In genomic region chr22:42324566-42324965, GRCh38 we compare ENCODE assay signal across 19 cellular contexts. TPM values are rescaled to one million over a fixed set of nuclear protein-coding genes. Genes with fewer than 3 reads are reported as not detected.
DNase-seq lines count a peak whose midpoint lies in the region; ATAC-seq, FAIRE-seq and TF ChIP-seq lines count a peak whose summit lies in the region.
"Had no signal": no experiment of that assay in that cellular context is flagged by ENCODE, and none has a peak within 500 bp of the region (broad histone marks: within the 10 kb centered on the region; RNA-seq: fewer than 3 reads in every experiment).

No MANE protein-coding gene starts in this region.

- POLR2A ChIA-PET in GM12878 (lab: Charles Lee) = no interaction called here

- H3K9me3 Mint-ChIP-seq in stimulated activated naive CD8-positive, alpha-beta T cell treated with anti-CD3 and anti-CD28 coated beads, Interleukin-15, Interleukin-2, amounts not matched to agents 100 ng/mL and 50 ng/mL, for 24 hours = no peaks in the 10 kb centered on the region

- intact Hi-C loops in GM12878 (cut with micrococcal nuclease; ENCODE audit: unreplicated experiment) = loop anchor here (5.0 kb wide), 1 partner anchor 43 kb away; no protein-coding TSS in a partner anchor
- intact Hi-C loops in transverse colon (cut with DNase I; ENCODE audit: low total_unique reads) = no loop called here
- intact Hi-C loops in kidney (cut with DNase I) = no loop called here

- H3K27me3 Mint-ChIP-seq in stimulated activated naive CD8-positive, alpha-beta T cell treated with anti-CD3 and anti-CD28 coated beads, Interleukin-15, Interleukin-2, amounts not matched to agents 100 ng/mL and 50 ng/mL, for 24 hours = no peaks in the 10 kb centered on the region

- H2AFZ ChIP-seq in GM12878 (ENCODE audit: control insufficient read depth, low read depth, low read length) = no peak overlapping the region

- DNase-seq in NCI-H2107 treated with DMSO at 0.1 percent for 48 hours (lab: John Stamatoyannopoulos, UW; ENCODE audit: unreplicated experiment) = peak; percentile 11
- no peak for DNase-seq in NCI-H2107 (lab: John Stamatoyannopoulos, UW)
- DNase-seq in stimulated activated naive CD8-positive, alpha-beta T cell treated with anti-CD3 and anti-CD28 coated beads, Interleukin-15, Interleukin-2, amounts not matched to agents 100 U/mL and 50 U/mL, for 24 hours = no peak
- no peak for DNase-seq in GM12878 (ENCODE audit: low read depth, low spot score)
- DNase-seq in transverse colon = no peak
- DNase-seq in kidney = no peak
- DNase-seq in NCI-H748 treated with DMSO at 0.1 percent for 48 hours (lab: John Stamatoyannopoulos, UW) = no peak
- DNase-seq: 8988T; effector CD8-positive, alpha-beta T cell; erythroblast; GOT3; heart right ventricle; Karpas-422; NCI-H187 treated with DMSO at 0.1 percent for 48 hours; NCI-H82; stimulated activated CD8-positive, alpha-beta memory T cell treated with anti-CD3 and anti-CD28 coated beads, Interleukin-4, amount 100 ng/mL, for 48 hours had no signal

- in situ Hi-C loops in GM12878 (cut with MboI) = no loop called here
- in situ Hi-C loops in transverse colon (cut with MboI; ENCODE audit: low pct_ligation_motif_present in 1 of 4, low pct_unique_long_range_greater_than_20kb in 1 of 4, low sequenced_read_pairs in 3 of 4) = no loop called here

- RAD21 ChIA-PET in GM12878 (lab: Charles Lee; ENCODE audit: unreplicated experiment) = no interaction called here

- no peaks in the 10 kb centered on the region for H3K79me2 ChIP-seq in GM12878 (ENCODE audit: control insufficient read depth, insufficient read depth, low read length)

- no peak overlapping the region for H3K9ac ChIP-seq in GM12878 (ENCODE audit: control insufficient read depth, insufficient read depth, low read length)
- H3K9ac ChIP-seq in kidney (ENCODE audit: low read length in 2 of 2) = no peak overlapping the region

- no peak for TF ChIP-seq EP300 in GM12878 (IDR thresholded peaks at IDR 0.05; ENCODE audit: borderline replicate concordance in 1 of 2, control insufficient read depth in 1 of 2, low read depth in 2 of 2, low read length in 2 of 2)
- no peak for TF ChIP-seq EP300 in transverse colon (IDR thresholded peaks at IDR 0.05; ENCODE audit: low read depth)

- SMC1A ChIA-PET in GM12878 (lab: Charles Lee; ENCODE audit: uncharacterized antibody, unreplicated experiment) = no interaction called here

- peaks cover 29% of the 10 kb centered on the region for H3K4me1 Mint-ChIP-seq in stimulated activated naive CD8-positive, alpha-beta T cell treated with anti-CD3 and anti-CD28 coated beads, Interleukin-15, Interleukin-2, amounts not matched to agents 100 ng/mL and 50 ng/mL, for 24 hours (ENCODE audit: low read depth)

- H3K36me3 ChIP-seq in GM12878 (ENCODE audit: control insufficient read depth in 2 of 2, insufficient read depth in 2 of 2, low read length in 1 of 2) = no peaks in the 10 kb centered on the region
- no peaks in the 10 kb centered on the region for H3K36me3 ChIP-seq in transverse colon
- H3K36me3 ChIP-seq in kidney (ENCODE audit: control insufficient read depth in 1 of 2, insufficient read depth in 2 of 2, low read length in 2 of 2) = no peaks in the 10 kb centered on the region
- H3K36me3 ChIP-seq: heart right ventricle, neutrophil had no signal

- H3K4me2 ChIP-seq in GM12878 (ENCODE audit: control insufficient read depth, insufficient read depth) = no peak overlapping the region

- H3K4me1 ChIP-seq in GM12878 (ENCODE audit: control insufficient read depth, insufficient read depth, low read length) (peaks cover 5% of the 10 kb centered on the region), transverse colon (peaks cover 13 to 46% (median 37%) of the 10 kb centered on the region in 4 donors), kidney (ENCODE audit: control insufficient read depth in 1 of 2, insufficient read depth in 1 of 2, low read depth in 1 of 2, low read length in 2 of 2) (peaks cover 0 to 3% of the 10 kb centered on the region in 2 donors)

- H3K9me3 ChIP-seq in GM12878 (replicated peaks; ENCODE audit: control insufficient read depth, insufficient read depth, low read length) (no peaks in the 10 kb centered on the region; the same call in 2 of the 3 replicates), transverse colon (no peaks in the 10 kb centered on the region), kidney (ENCODE audit: control insufficient read depth in 1 of 2, low read length in 2 of 2) (no peaks in the 10 kb centered on the region)
- H3K9me3 ChIP-seq: heart right ventricle, neutrophil had no signal

- TF ChIP-seq CTCF in GM12878 (IDR thresholded peaks at IDR 0.05 in 2 of 3, conservative IDR thresholded peaks at IDR 0.05 in 1 of 3; ENCODE audit: control insufficient read depth in 2 of 3, extremely low read depth in 1 of 3, insufficient read depth in 1 of 3, low read depth in 3 of 3, low read length in 3 of 3) (no peak), transverse colon (IDR thresholded peaks at IDR 0.05) (no peak), kidney (IDR thresholded peaks at IDR 0.05; ENCODE audit: borderline replicate concordance, extremely low read depth, insufficient read depth) (no peak)

- no peak overlapping the region for H3K4me3 ChIP-seq in GM12878
- H3K4me3 ChIP-seq in transverse colon = no peak overlapping the region
- H3K4me3 ChIP-seq in kidney (ENCODE audit: low read length in 2 of 2) = no peak overlapping the region
- H3K4me3 ChIP-seq: heart right ventricle had no signal

- FAIRE-seq in GM12878 (lab: Jason Lieb, UNC) (no peak), kidney (lab: Jason Lieb, UNC) (no peak)

- BruUV-seq in GM12878 (replicated peaks; lab: Mats Ljungman, UMichigan) = no TSS peak

- CTCF ChIA-PET in GM12878 (lab: Yijun Ruan, JAX) = no interaction called here

- H3K4me3 Mint-ChIP-seq in stimulated activated naive CD8-positive, alpha-beta T cell treated with anti-CD3 and anti-CD28 coated beads, Interleukin-15, Interleukin-2, amounts not matched to agents 100 ng/mL and 50 ng/mL, for 24 hours = no peak overlapping the region

- no peak for TF ChIP-seq POLR2A in GM12878 (IDR thresholded peaks at IDR 0.05; ENCODE audit: low read depth, low read length)
- no peak for TF ChIP-seq POLR2A in transverse colon (IDR thresholded peaks at IDR 0.05)

- no peak for TF ChIP-seq RAD21 in GM12878 (IDR thresholded peaks at IDR 0.05; ENCODE audit: insufficient read depth, low read depth, low read length)

- H3K36me3 Mint-ChIP-seq in stimulated activated naive CD8-positive, alpha-beta T cell treated with anti-CD3 and anti-CD28 coated beads, Interleukin-15, Interleukin-2, amounts not matched to agents 100 ng/mL and 50 ng/mL, for 24 hours (ENCODE audit: low read depth) = no peaks in the 10 kb centered on the region

- H3K27ac Mint-ChIP-seq in stimulated activated naive CD8-positive, alpha-beta T cell treated with anti-CD3 and anti-CD28 coated beads, Interleukin-15, Interleukin-2, amounts not matched to agents 100 ng/mL and 50 ng/mL, for 24 hours = peak overlapping the region; percentile 55
- H3K27ac Mint-ChIP-seq: progenitor cell of endocrine pancreas had no signal

- H3K27me3 ChIP-seq in GM12878 (replicated peaks in 1 of 2; ENCODE audit: control insufficient read depth in 2 of 2, insufficient read depth in 2 of 2, low read length in 1 of 2) (no peaks in the 10 kb centered on the region), transverse colon (no peaks in the 10 kb centered on the region)
- H3K27me3 ChIP-seq: heart right ventricle had no signal

- ATAC-seq in stimulated activated naive CD8-positive, alpha-beta T cell treated with anti-CD3 and anti-CD28 coated beads, Interleukin-15, Interleukin-2, amounts not matched to agents 100 U/mL and 50 U/mL, for 24 hours = no peak
- ATAC-seq in GM12878 = no peak

- 38% methylated on average over 5 of the region's 5 CpGs for WGBS in GM12878 (ENCODE audit: insufficient coverage, insufficient replicate concordance, low lambda C conversion rate, missing lambda C conversion rate)
- 69 to 78% methylated on average over 4 to 5 of the region's 5 CpGs for WGBS in transverse colon (ENCODE audit: low coverage in 1 of 2), 2 donors

- H3K27ac ChIP-seq in GM12878 (ENCODE audit: control insufficient read depth, insufficient read depth) (no peak overlapping the region), transverse colon (peak overlapping the region in 3 of 4 donors; percentile 4 to 41 (median 35)), kidney (ENCODE audit: low read depth in 2 of 2, low read length in 2 of 2) (no peak overlapping the region)
- H3K27ac ChIP-seq: heart right ventricle, neutrophil had no signal

- no peaks in the 10 kb centered on the region for H4K20me1 ChIP-seq in GM12878 (ENCODE audit: control insufficient read depth, insufficient read depth)

TF ChIP-seq in GM12878, 131 proteins besides CTCF, POLR2A, EP300 and RAD21 (continues in another document):
- TF ChIP-seq IKZF1 (conservative IDR thresholded peaks at IDR 0.05) (no peak), ZNF622 (IDR thresholded peaks at IDR 0.05) (no peak), IRF3 (IDR thresholded peaks at IDR 0.05) (no peak)

RNA-seq across cellular contexts. Expression of gene TCF20, which starts 54.1 kb away (rescaled TPM):
- 92.0 and 98.0 TPM in 2 replicates for total RNA-seq in GM12878 (2013; cell fraction: nucleolus; rRNA removed)
- 28.4 TPM in 2 replicates for total RNA-seq in GM12878 (2014; rRNA removed)
- total RNA-seq in GM12878 (2014; rRNA removed; fragmentation: Illumina TruSeq; extraction: Trizol) = 26.4 and 26.9 TPM in 2 replicates
- 52.9 and 56.9 TPM in 2 replicates for total RNA-seq in GM12878 (2021)
- 8.2 TPM for polyA plus RNA-seq in GM12878 (2011; ENCODE audit: low read depth)
- 16.7 and 23.9 TPM in 2 replicates for polyA plus RNA-seq in GM12878 (2011; rRNA removed)
- 24.2 and 25.6 TPM in 2 replicates for polyA plus RNA-seq in GM12878 (2011; cell fraction: cytosol; rRNA removed)
- polyA plus RNA-seq in GM12878 (2011; cell fraction: nucleus; rRNA removed) = 21.6 and 21.7 TPM in 2 replicates
- 14.0 and 15.1 TPM in 2 replicates for polyA plus RNA-seq in GM12878 (2012)
- polyA plus RNA-seq in GM12878 (2014; fragmentation: Illumina TruSeq; extraction: Trizol) = 21.0 and 23.4 TPM in 2 replicates
- polyA plus RNA-seq in GM12878 (2014; fragmentation: Nextera tagmentation; extraction: Ambion mirVana) = under 1 TPM; 0.69 to 0.89 TPM
- polyA plus RNA-seq in GM12878 (2014; rRNA removed) = 19.3 and 21.8 TPM in 2 replicates
- polyA plus RNA-seq in GM12878 (2016; fragmentation: Nextera tagmentation; extraction: Ambion mirVana) = under 1 TPM; 0.64 to 0.80 TPM
- 60.0 and 66.1 TPM in 2 replicates for polyA minus RNA-seq in GM12878 (2011; rRNA and poly(A)+ RNA removed)
- polyA minus RNA-seq in GM12878 (2011; cell fraction: cytosol; rRNA and poly(A)+ RNA removed) = 26.2 and 29.5 TPM in 2 replicates
- 24.1 and 33.6 TPM in 2 replicates for polyA minus RNA-seq in GM12878 (2011; cell fraction: nucleus; rRNA and poly(A)+ RNA removed)
- 10 to 100 TPM; 30.3 to 43.7 (median 42.3) TPM for total RNA-seq in transverse colon
- total RNA-seq in kidney = 63.6 TPM
- 6.1 TPM for polyA plus RNA-seq in kidney (ENCODE audit: insufficient read depth, low read depth, low replicate concordance)

Comparison
In these comparisons a context has a peak if more than half of its experiments do, and no peak if none do; other contexts are left out.
1. H3K27ac ChIP-seq: peak in transverse colon (3 of 4); none in GM12878 (single experiment) and kidney (0 of 2).